Comparison of ENCODE assay signal across 2 cellular contexts in the genomic region with DNA sequence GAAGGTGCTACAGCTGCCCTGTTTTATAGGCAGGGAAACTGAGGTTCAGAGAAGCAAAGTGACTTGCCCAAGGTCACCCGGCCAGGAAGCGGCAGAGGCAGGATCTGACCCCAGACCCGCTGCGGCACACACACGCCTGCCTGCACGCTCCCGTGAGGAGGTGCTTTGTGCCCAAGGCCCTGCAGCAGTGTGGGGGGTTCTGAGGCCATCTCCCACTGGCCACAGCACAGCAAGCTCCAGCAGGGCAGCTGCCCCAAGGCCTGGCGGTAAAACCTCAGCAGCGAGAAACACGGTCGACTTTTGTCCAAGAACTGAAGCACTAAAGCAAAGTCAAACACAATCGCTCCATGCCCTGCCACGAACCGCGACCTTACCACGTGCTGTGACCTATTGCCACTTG.
TF ChIP-seq lines count a peak whose summit lies in the region.

No MANE protein-coding gene starts in this region.

TF ChIP-seq in HepG2, 621 proteins besides CTCF, POLR2A, EP300 and RAD21:
- TF ChIP-seq MED1 (CRISPR knock-in tag; IDR thresholded peaks at IDR 0.05) (no peak), ZNF605 (CRISPR knock-in tag; IDR thresholded peaks at IDR 0.05) (no peak)
- TF ChIP-seq, protein P1, sequence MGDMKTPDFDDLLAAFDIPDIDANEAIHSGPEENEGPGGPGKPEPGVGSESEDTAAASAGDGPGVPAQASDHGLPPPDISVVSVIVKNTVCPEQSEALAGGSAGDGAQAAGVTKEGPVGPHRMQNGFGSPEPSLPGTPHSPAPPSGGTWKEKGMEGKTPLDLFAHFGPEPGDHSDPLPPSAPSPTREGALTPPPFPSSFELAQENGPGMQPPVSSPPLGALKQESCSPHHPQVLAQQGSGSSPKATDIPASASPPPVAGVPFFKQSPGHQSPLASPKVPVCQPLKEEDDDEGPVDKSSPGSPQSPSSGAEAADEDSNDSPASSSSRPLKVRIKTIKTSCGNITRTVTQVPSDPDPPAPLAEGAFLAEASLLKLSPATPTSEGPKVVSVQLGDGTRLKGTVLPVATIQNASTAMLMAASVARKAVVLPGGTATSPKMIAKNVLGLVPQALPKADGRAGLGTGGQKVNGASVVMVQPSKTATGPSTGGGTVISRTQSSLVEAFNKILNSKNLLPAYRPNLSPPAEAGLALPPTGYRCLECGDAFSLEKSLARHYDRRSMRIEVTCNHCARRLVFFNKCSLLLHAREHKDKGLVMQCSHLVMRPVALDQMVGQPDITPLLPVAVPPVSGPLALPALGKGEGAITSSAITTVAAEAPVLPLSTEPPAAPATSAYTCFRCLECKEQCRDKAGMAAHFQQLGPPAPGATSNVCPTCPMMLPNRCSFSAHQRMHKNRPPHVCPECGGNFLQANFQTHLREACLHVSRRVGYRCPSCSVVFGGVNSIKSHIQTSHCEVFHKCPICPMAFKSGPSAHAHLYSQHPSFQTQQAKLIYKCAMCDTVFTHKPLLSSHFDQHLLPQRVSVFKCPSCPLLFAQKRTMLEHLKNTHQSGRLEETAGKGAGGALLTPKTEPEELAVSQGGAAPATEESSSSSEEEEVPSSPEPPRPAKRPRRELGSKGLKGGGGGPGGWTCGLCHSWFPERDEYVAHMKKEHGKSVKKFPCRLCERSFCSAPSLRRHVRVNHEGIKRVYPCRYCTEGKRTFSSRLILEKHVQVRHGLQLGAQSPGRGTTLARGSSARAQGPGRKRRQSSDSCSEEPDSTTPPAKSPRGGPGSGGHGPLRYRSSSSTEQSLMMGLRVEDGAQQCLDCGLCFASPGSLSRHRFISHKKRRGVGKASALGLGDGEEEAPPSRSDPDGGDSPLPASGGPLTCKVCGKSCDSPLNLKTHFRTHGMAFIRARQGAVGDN (CRISPR knock-in tag; IDR thresholded peaks at IDR 0.05) = 0 out of 2 replicates have a peak, but pooled peaks have one; percentile 11

TF ChIP-seq in IMR-90, 13 proteins besides CTCF, POLR2A, EP300 and RAD21:
- no peak for TF ChIP-seq FOS (IDR thresholded peaks at IDR 0.05; ENCODE audit: low read depth, low read length)
- no peak for TF ChIP-seq CEBPB (IDR thresholded peaks at IDR 0.05; ENCODE audit: low read depth, low read length)
- no peak for TF ChIP-seq SMC3 (IDR thresholded peaks at IDR 0.05; ENCODE audit: low read depth, low read length)
- TF ChIP-seq MAFK (IDR thresholded peaks at IDR 0.05; ENCODE audit: low read depth, low read length) = no peak
- TF ChIP-seq, protein P2, sequence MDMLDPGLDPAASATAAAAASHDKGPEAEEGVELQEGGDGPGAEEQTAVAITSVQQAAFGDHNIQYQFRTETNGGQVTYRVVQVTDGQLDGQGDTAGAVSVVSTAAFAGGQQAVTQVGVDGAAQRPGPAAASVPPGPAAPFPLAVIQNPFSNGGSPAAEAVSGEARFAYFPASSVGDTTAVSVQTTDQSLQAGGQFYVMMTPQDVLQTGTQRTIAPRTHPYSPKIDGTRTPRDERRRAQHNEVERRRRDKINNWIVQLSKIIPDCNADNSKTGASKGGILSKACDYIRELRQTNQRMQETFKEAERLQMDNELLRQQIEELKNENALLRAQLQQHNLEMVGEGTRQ (IDR thresholded peaks at IDR 0.05; ENCODE audit: low read depth, low read length) = no peak
- TF ChIP-seq BHLHE40 (IDR thresholded peaks at IDR 0.05; ENCODE audit: low read depth, low read length) = no peak
- TF ChIP-seq MAZ (IDR thresholded peaks at IDR 0.05; ENCODE audit: borderline replicate concordance, low read depth, low read length) = no peak
- TF ChIP-seq, protein P3, sequence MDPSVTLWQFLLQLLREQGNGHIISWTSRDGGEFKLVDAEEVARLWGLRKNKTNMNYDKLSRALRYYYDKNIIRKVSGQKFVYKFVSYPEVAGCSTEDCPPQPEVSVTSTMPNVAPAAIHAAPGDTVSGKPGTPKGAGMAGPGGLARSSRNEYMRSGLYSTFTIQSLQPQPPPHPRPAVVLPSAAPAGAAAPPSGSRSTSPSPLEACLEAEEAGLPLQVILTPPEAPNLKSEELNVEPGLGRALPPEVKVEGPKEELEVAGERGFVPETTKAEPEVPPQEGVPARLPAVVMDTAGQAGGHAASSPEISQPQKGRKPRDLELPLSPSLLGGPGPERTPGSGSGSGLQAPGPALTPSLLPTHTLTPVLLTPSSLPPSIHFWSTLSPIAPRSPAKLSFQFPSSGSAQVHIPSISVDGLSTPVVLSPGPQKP (IDR thresholded peaks at IDR 0.05; ENCODE audit: borderline replicate concordance, low read depth, low read length) = no peak
- TF ChIP-seq NFE2L2 (IDR thresholded peaks at IDR 0.05; ENCODE audit: low read depth, low read length) = no peak
- TF ChIP-seq RCOR1 (IDR thresholded peaks at IDR 0.05; ENCODE audit: insufficient replicate concordance, low read length) = no peak
- TF ChIP-seq MXI1 (IDR thresholded peaks at IDR 0.05; ENCODE audit: borderline replicate concordance, low read depth, low read length) = no peak
- no peak for TF ChIP-seq CHD1 (IDR thresholded peaks at IDR 0.05; ENCODE audit: low read depth, low read length)
- TF ChIP-seq RFX5 (IDR thresholded peaks at IDR 0.05; ENCODE audit: low read depth, low read length) = no peak
